In genomic region chr9:127311239-127311741, GRCh38 we compare ENCODE assay signal across 8 cellular contexts.
DNase-seq lines count a peak whose midpoint lies in the region; ATAC-seq lines count a peak whose summit lies in the region.

No MANE protein-coding gene starts in this region.

- ATAC-seq in HG03354 (IDR thresholded peaks at IDR 0.05; ENCODE audit: poor library complexity, severe bottlenecking, unreplicated experiment), result no peak

- peak; percentile 56 for DNase-seq in ELR (ENCODE audit: low read depth)
- peak; percentile 68 for DNase-seq in NCI-H1105 treated with DMSO at 0.1 percent for 48 hours (lab: John Stamatoyannopoulos, UW)
- DNase-seq in activated naive CD8-positive, alpha-beta T cell treated with anti-CD3 and anti-CD28 coated beads, Interleukin-2, amount 50 U/mL, for 16 hours (ENCODE audit: low read depth, low spot score), result peak; percentile 6
- DNase-seq in iPS-NIHi11 (ENCODE audit: low spot score), result peak; percentile 45
- DNase-seq in stimulated activated CD8-positive, alpha-beta memory T cell treated with anti-CD3 and anti-CD28 coated beads, Interleukin-15, amount 100 ng/mL, for 48 hours (ENCODE audit: low read depth in 2 of 2), result peak; percentile 4 to 5
- DNase-seq in NCI-H187 (lab: John Stamatoyannopoulos, UW), result no peak
- no peak for DNase-seq in UCSD-AML1 (lab: John Stamatoyannopoulos, UW; ENCODE audit: unreplicated experiment)

Comparison
In these comparisons a context has a peak if more than half of its experiments do, and no peak if none do; other contexts are left out.
1. DNase-seq: peak in ELR (single experiment), NCI-H1105 treated with DMSO at 0.1 percent for 48 hours (single experiment), activated naive CD8-positive, alpha-beta T cell treated with anti-CD3 and anti-CD28 coated beads, Interleukin-2, amount 50 U/mL, for 16 hours (single experiment), iPS-NIHi11 (single experiment) and stimulated activated CD8-positive, alpha-beta memory T cell treated with anti-CD3 and anti-CD28 coated beads, Interleukin-15, amount 100 ng/mL, for 48 hours (2 of 2); none in NCI-H187 (0 of 2) and UCSD-AML1 (single experiment).